Comparison of ENCODE assay signal across 1 cellular context in genomic region chr1:246072456-246072855, GRCh38.
TF ChIP-seq lines count a peak whose summit lies in the region.

No MANE protein-coding gene starts in this region.

TF ChIP-seq in WTC11, 78 proteins besides CTCF, POLR2A, EP300 and RAD21 (continued from another document):
- TF ChIP-seq E2F1 (CRISPR knock-in tag; IDR thresholded peaks at IDR 0.05): no peak
TF ChIP-seq in WTC11: peak in this region for 0.
